1 cellular context compared by ENCODE assay signal in genomic region chr19:43725468-43725867, GRCh38.
TF ChIP-seq lines count a peak whose summit lies in the region.

No MANE protein-coding gene starts in this region.

TF ChIP-seq in GM12878, 131 proteins besides CTCF, POLR2A, EP300 and RAD21 (continued from another document and continues in another):
- TF ChIP-seq E4F1 (IDR thresholded peaks at IDR 0.05; ENCODE audit: borderline replicate concordance, partially characterized antibody) (no peak), HDGF (IDR thresholded peaks at IDR 0.05) (no peak), ZBTB40 (IDR thresholded peaks at IDR 0.05; ENCODE audit: borderline replicate concordance) (no peak), ZNF592 (IDR thresholded peaks at IDR 0.05) (no peak), IRF3 (IDR thresholded peaks at IDR 0.05) (no peak), FOXK2 (IDR thresholded peaks at IDR 0.05) (no peak), BHLHE40 (IDR thresholded peaks at IDR 0.05; ENCODE audit: borderline replicate concordance in 1 of 2, low read depth in 2 of 2, low read length in 1 of 2) (0 out of 4 replicates have a peak, but pooled peaks of 1 of the 2 experiments have one; percentile 14), RELA (IDR thresholded peaks at IDR 0.05; ENCODE audit: borderline replicate concordance, partially characterized antibody) (peak; percentile 32), MEF2A (IDR thresholded peaks at IDR 0.05; ENCODE audit: insufficient read depth, low read depth, low read length) (peak; percentile 51; the same call in 1 of the 2 replicates), TCF12 (IDR thresholded peaks at IDR 0.05; ENCODE audit: low read depth, low read length) (peak; percentile 82), ZNF217 (IDR thresholded peaks at IDR 0.05) (no peak), CREM (IDR thresholded peaks at IDR 0.05; ENCODE audit: low read depth) (peak; percentile 27; the same call in 1 of the 2 replicates), POU2F2 (IDR thresholded peaks at IDR 0.05; ENCODE audit: borderline replicate concordance, low read depth, low read length) (no peak), ZNF622 (IDR thresholded peaks at IDR 0.05) (no peak), CHD1 (IDR thresholded peaks at IDR 0.05; ENCODE audit: low read depth, low read length) (no peak), REST (IDR thresholded peaks at IDR 0.05; ENCODE audit: low read depth, low read length) (no peak), SMC3 (IDR thresholded peaks at IDR 0.05; ENCODE audit: borderline replicate concordance, low read length) (no peak), CHD2 (IDR thresholded peaks at IDR 0.05; ENCODE audit: borderline replicate concordance, low read depth, low read length) (no peak), MEF2B (IDR thresholded peaks at IDR 0.05; ENCODE audit: partially characterized antibody, poor library complexity, severe bottlenecking) (no peak), SIN3A (IDR thresholded peaks at IDR 0.05; ENCODE audit: low read depth, low read length) (no peak), BCL11A (IDR thresholded peaks at IDR 0.05; ENCODE audit: low read depth, low read length) (peak; percentile 39; the same call in 1 of the 2 replicates), PAX5 (IDR thresholded peaks at IDR 0.05; ENCODE audit: borderline replicate concordance, low read depth, low read length) (peak; percentile 67; the same call in 1 of the 2 replicates), NR2F1 (conservative IDR thresholded peaks at IDR 0.05) (peak; percentile 75), LARP7 (IDR thresholded peaks at IDR 0.05) (no peak), CUX1 (IDR thresholded peaks at IDR 0.05; ENCODE audit: insufficient replicate concordance, low read depth, low read length) (no peak), USF1 (IDR thresholded peaks at IDR 0.05; ENCODE audit: borderline replicate concordance, extremely low read length, insufficient read depth, low read depth, low read length) (no peak), NKRF (conservative IDR thresholded peaks at IDR 0.05) (no peak), POLR2AphosphoS5 (IDR thresholded peaks at IDR 0.05; ENCODE audit: low read length) (no peak)
